8 cellular contexts compared by ENCODE assay signal in genomic region chr19:48955308-48955958, GRCh38. TPM values are rescaled to one million over a fixed set of nuclear protein-coding genes. Genes with fewer than 3 reads are reported as not detected.
DNase-seq lines count a peak whose midpoint lies in the region; ATAC-seq and TF ChIP-seq lines count a peak whose summit lies in the region.

No MANE protein-coding gene starts in this region.

- ATAC-seq in GM21528 (IDR thresholded peaks at IDR 0.05; ENCODE audit: low FRiP score, unreplicated experiment): peak; percentile 13
- ATAC-seq in gastroesophageal sphincter: no peak
- no peak for ATAC-seq in HG03045 (IDR thresholded peaks at IDR 0.05; ENCODE audit: unreplicated experiment)
- no peak for ATAC-seq in GM18519 (IDR thresholded peaks at IDR 0.05; ENCODE audit: low FRiP score, unreplicated experiment)

- H3K9ac ChIP-seq in skeletal muscle tissue (ENCODE audit: low read depth in 1 of 3, low read length in 3 of 3): peak overlapping the region; percentile 89 to 93 (median 90)

- H3K4me1 ChIP-seq in gastroesophageal sphincter (peaks cover 0 to 23% (median 8%) of the 10 kb centered on the region in 3 donors), skeletal muscle tissue (ENCODE audit: control insufficient read depth in 3 of 3, insufficient read depth in 3 of 3, low read length in 3 of 3) (peaks cover 14 to 27% (median 18%) of the 10 kb centered on the region in 3 donors)

- no peak for DNase-seq in WERI-Rb-1
- DNase-seq in dermis blood vessel endothelial cell: no peak
- no peak for DNase-seq in superior temporal gyrus (ENCODE audit: extremely low spot score)

- peak overlapping the region; percentile 97 for H3K27ac ChIP-seq in WERI-Rb-1
- H3K27ac ChIP-seq in gastroesophageal sphincter: peak overlapping the region in 3 of 4 donors; percentile 85 to 92 (median 88)
- H3K27ac ChIP-seq in skeletal muscle tissue (ENCODE audit: low read depth, low read length): peak overlapping the region; percentile 74

- peaks cover 24% of the 10 kb centered on the region for H3K36me3 ChIP-seq in WERI-Rb-1
- peaks cover 0 to 15% of the 10 kb centered on the region in 2 donors for H3K36me3 ChIP-seq in gastroesophageal sphincter
- peaks cover 0 to 5% (median 3%) of the 10 kb centered on the region in 3 donors for H3K36me3 ChIP-seq in skeletal muscle tissue (ENCODE audit: control insufficient read depth in 3 of 3, insufficient read depth in 3 of 3, low read length in 3 of 3)

- H3K9me3 ChIP-seq in WERI-Rb-1 (ENCODE audit: severe bottlenecking) (no peaks in the 10 kb centered on the region), gastroesophageal sphincter (no peaks in the 10 kb centered on the region), skeletal muscle tissue (ENCODE audit: control insufficient read depth in 3 of 3, low read length in 3 of 3) (no peaks in the 10 kb centered on the region)

- no peaks in the 10 kb centered on the region for H3K27me3 ChIP-seq in WERI-Rb-1 (ENCODE audit: insufficient read depth, low read depth, severe bottlenecking)
- no peaks in the 10 kb centered on the region for H3K27me3 ChIP-seq in gastroesophageal sphincter
- H3K27me3 ChIP-seq in skeletal muscle tissue (ENCODE audit: control insufficient read depth in 3 of 3, insufficient read depth in 3 of 3, low read length in 3 of 3): no peaks in the 10 kb centered on the region

- TF ChIP-seq CTCF in WERI-Rb-1 (IDR thresholded peaks at IDR 0.05; ENCODE audit: low read depth, low read length): no peak
- no peak for TF ChIP-seq CTCF in gastroesophageal sphincter (IDR thresholded peaks at IDR 0.05)

- TF ChIP-seq POLR2A in gastroesophageal sphincter (IDR thresholded peaks at IDR 0.05): no peak

- no peak for TF ChIP-seq EP300 in gastroesophageal sphincter (IDR thresholded peaks at IDR 0.05)

- H3K4me3 ChIP-seq in WERI-Rb-1 (ENCODE audit: low read depth, low read length) (peak overlapping the region; percentile 96), gastroesophageal sphincter (peak overlapping the region; percentile 45 to 94), skeletal muscle tissue (ENCODE audit: low read length in 3 of 3) (peak overlapping the region; percentile 80 to 89 (median 88))

- WGBS in gastroesophageal sphincter (ENCODE audit: low coverage in 1 of 2), 2 donors: 50 to 72% methylated on average over 3 of the region's 16 CpGs

RNA-seq across cellular contexts. Expression of gene BAX, which starts 0.8 kb away (rescaled TPM):
- total RNA-seq in gastroesophageal sphincter: 10 to 100 TPM; 31.5 to 40.8 (median 34.8) TPM
- total RNA-seq in skeletal muscle tissue: 20.4 TPM
- 96.8 and 134 TPM in 2 replicates for total RNA-seq in dermis blood vessel endothelial cell

RNA-seq across cellular contexts. Expression of gene FTL, which starts 9.7 kb away (rescaled TPM):
- total RNA-seq in gastroesophageal sphincter: 1,000 to 10,000 TPM; 2,478 to 4,094 (median 2,824) TPM
- total RNA-seq in skeletal muscle tissue: 470 TPM
- total RNA-seq in dermis blood vessel endothelial cell: 1,252 and 1,399 TPM in 2 replicates

RNA-seq across cellular contexts. Expression of gene DHDH, which starts 21.9 kb away (rescaled TPM):
- under 1 TPM in 1 of 4 donors, not detected in 3; 0.81 TPM for total RNA-seq in gastroesophageal sphincter
- not detected for total RNA-seq in skeletal muscle tissue
- total RNA-seq in dermis blood vessel endothelial cell: not detected in 2 replicates

RNA-seq across cellular contexts. Expression of gene GYS1, which starts 37.7 kb away (rescaled TPM):
- total RNA-seq in gastroesophageal sphincter (10 to 100 TPM; 22.1 to 44.4 (median 38.5) TPM), skeletal muscle tissue (42.8 TPM), dermis blood vessel endothelial cell (14.8 and 28.8 TPM in 2 replicates)

RNA-seq across cellular contexts. Expression of gene RUVBL2, which starts 38.3 kb away (rescaled TPM):
- total RNA-seq in gastroesophageal sphincter (10 to 100 TPM; 69.4 to 96.5 (median 84.2) TPM), skeletal muscle tissue (101 TPM), dermis blood vessel endothelial cell (172 and 278 TPM in 2 replicates)
